Comparison of ENCODE assay signal across 9 cellular contexts in the genomic region with DNA sequence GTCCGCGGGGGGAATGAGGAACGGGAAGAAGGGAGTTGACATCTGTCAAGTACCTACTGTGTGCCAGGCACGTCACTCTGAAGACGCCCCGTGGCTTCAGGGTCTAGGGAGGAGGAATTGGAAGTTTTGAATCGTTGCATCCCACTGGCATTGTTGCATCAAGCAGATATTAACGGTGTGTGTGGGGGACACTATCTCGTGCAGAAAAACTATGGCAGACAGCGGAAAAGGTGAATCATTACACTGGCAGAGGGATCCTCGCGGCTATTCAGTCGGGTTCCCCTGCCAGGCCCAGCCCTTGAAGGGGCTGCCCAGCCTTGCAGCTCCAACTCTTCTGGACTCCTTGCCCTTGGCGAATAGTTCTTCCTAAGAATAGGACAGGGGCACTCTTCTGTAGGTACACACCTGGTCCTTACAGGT. TPM values are rescaled to one million over a fixed set of nuclear protein-coding genes. Genes with fewer than 3 reads are reported as not detected.
A peak's percentile ranks its signal among the peaks of the same experiment; 100 is the strongest.
DNase-seq lines count a peak whose midpoint lies in the region; ATAC-seq and TF ChIP-seq lines count a peak whose summit lies in the region.
"Had no signal": no experiment of that assay in that cellular context is flagged by ENCODE, and none has a peak within 500 bp of the region (broad histone marks: within the 10 kb centered on the region; RNA-seq: fewer than 3 reads in every experiment).

No MANE protein-coding gene starts in this region.

- H3K36me3 Mint-ChIP-seq in T-helper 17 cell (ENCODE audit: low read depth) = no peaks in the 10 kb centered on the region

- no peak for TF ChIP-seq CTCF in gastroesophageal sphincter (IDR thresholded peaks at IDR 0.05)

- H3K27ac Mint-ChIP-seq in T-helper 17 cell = no peak overlapping the region

- DNase-seq in DMS53 (lab: John Stamatoyannopoulos, UW) (peak; percentile 60), DMS53 treated with DMSO at 0.1 percent for 48 hours (lab: John Stamatoyannopoulos, UW; ENCODE audit: unreplicated experiment) (no peak), T-helper 17 cell (no peak), hypothalamus (lab: John Stamatoyannopoulos, UW) (no peak), NCI-H345 treated with DMSO at 0.1 percent for 48 hours (lab: John Stamatoyannopoulos, UW; ENCODE audit: unreplicated experiment) (no peak), ecto neural progenitor cell (ENCODE audit: low spot score) (no peak)

- ATAC-seq in T-helper 17 cell (no peak), gastroesophageal sphincter (no peak)

- H3K36me3 ChIP-seq in gastroesophageal sphincter = no peaks in the 10 kb centered on the region
- H3K36me3 ChIP-seq in skeletal muscle tissue (ENCODE audit: control insufficient read depth in 3 of 3, insufficient read depth in 3 of 3, low read length in 3 of 3) = no peaks in the 10 kb centered on the region

- H3K27me3 ChIP-seq in gastroesophageal sphincter (no peaks in the 10 kb centered on the region), skeletal muscle tissue (ENCODE audit: control insufficient read depth in 3 of 3, insufficient read depth in 3 of 3, low read length in 3 of 3) (peaks cover 0 to 32% (median 18%) of the 10 kb centered on the region in 3 donors)

- H3K4me1 ChIP-seq in gastroesophageal sphincter = peaks cover 0 to 22% (median 12%) of the 10 kb centered on the region in 3 donors
- H3K4me1 ChIP-seq in skeletal muscle tissue (ENCODE audit: control insufficient read depth in 3 of 3, insufficient read depth in 3 of 3, low read length in 3 of 3) = peaks cover 8 to 16% (median 13%) of the 10 kb centered on the region in 3 donors

- no peak for TF ChIP-seq EP300 in gastroesophageal sphincter (IDR thresholded peaks at IDR 0.05)

- H3K27ac ChIP-seq in gastroesophageal sphincter (peak overlapping the region in 3 of 4 donors; percentile 66 to 78 (median 73)), skeletal muscle tissue (ENCODE audit: low read depth, low read length) (no peak overlapping the region)
- H3K27ac ChIP-seq: 22Rv1 had no signal

- H3K4me1 Mint-ChIP-seq in T-helper 17 cell = peaks cover 18% of the 10 kb centered on the region

- peak overlapping the region; percentile 67 for H3K4me3 Mint-ChIP-seq in T-helper 17 cell

- H3K4me3 ChIP-seq in gastroesophageal sphincter (peak overlapping the region in 1 of 2 donors; percentile 68), skeletal muscle tissue (ENCODE audit: low read length in 3 of 3) (peak overlapping the region; percentile 20 to 58 (median 58))

- peaks cover 49% of the 10 kb centered on the region for H3K27me3 Mint-ChIP-seq in T-helper 17 cell

- peak overlapping the region in 2 of 3 donors; percentile 51 to 68 for H3K9ac ChIP-seq in skeletal muscle tissue (ENCODE audit: low read depth in 1 of 3, low read length in 3 of 3)

- H3K9me3 ChIP-seq in T-helper 17 cell (ENCODE audit: control insufficient read depth, low read length, poor library complexity, severe bottlenecking) (no peaks in the 10 kb centered on the region), gastroesophageal sphincter (no peaks in the 10 kb centered on the region), skeletal muscle tissue (ENCODE audit: control insufficient read depth in 3 of 3, low read length in 3 of 3) (no peaks in the 10 kb centered on the region)

- WGBS in gastroesophageal sphincter (ENCODE audit: low coverage in 1 of 2), 2 donors = 26 to 28% methylated on average over 13 to 14 of the region's 14 CpGs

- no peak for TF ChIP-seq POLR2A in gastroesophageal sphincter (IDR thresholded peaks at IDR 0.05)

RNA-seq across cellular contexts. Expression of a gene that starts 1.0 kb away (rescaled TPM):
- total RNA-seq in T-helper 17 cell = under 1 TPM in 1 of 2 donors, not detected in 1; 0.21 TPM
- 1 to 10 TPM in 3 of 4 donors, under 1 TPM in 1; 0.93 to 3.8 (median 2.0) TPM for total RNA-seq in gastroesophageal sphincter
- 4.2 TPM for total RNA-seq in skeletal muscle tissue

RNA-seq across cellular contexts. Expression of a gene that starts 53.6 kb away (rescaled TPM):
- 1 to 10 TPM; 2.2 to 6.9 TPM for total RNA-seq in T-helper 17 cell
- 10 to 100 TPM in 2 of 4 donors, 1 to 10 TPM in 2; 7.3 to 12.4 (median 10.2) TPM for total RNA-seq in gastroesophageal sphincter
- 16.7 TPM for total RNA-seq in skeletal muscle tissue
